Comparison of ENCODE assay signal across 21 cellular contexts in the genomic region with DNA sequence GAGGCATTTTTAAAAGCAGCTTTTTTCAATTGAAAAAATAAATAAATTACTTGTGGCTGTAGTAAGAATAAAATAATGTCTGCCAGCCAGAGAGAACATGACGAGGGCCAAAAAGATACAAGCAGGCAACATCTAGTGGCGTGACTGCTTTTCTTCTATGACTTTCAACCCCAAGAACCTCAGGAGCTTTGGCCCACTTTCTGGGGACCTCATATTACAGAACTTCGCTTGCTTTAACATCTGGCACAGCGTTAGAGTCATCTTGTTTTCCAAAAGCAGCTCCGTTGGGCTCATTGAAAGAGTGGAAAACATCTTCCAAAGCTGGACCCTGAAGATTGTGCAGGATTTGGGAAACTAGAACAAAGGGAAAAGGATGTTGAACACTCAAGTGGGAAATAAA.
DNase-seq lines count a peak whose midpoint lies in the region; ATAC-seq and TF ChIP-seq lines count a peak whose summit lies in the region.
"Had no signal": no experiment of that assay in that cellular context is flagged by ENCODE, and none has a peak within 500 bp of the region (broad histone marks: within the 10 kb centered on the region; RNA-seq: fewer than 3 reads in every experiment).

No MANE protein-coding gene starts in this region.

- peaks cover 0 to 2% (median 0%) of the 10 kb centered on the region in 7 donors for H3K9me3 Mint-ChIP-seq in CD4-positive, CD25-positive, alpha-beta regulatory T cell
- H3K9me3 Mint-ChIP-seq in endothelial cell (ENCODE audit: unreplicated experiment), result no peaks in the 10 kb centered on the region
- H3K9me3 Mint-ChIP-seq: HFFc6 had no signal

- H3K4me3 ChIP-seq in heart left ventricle, result no peak overlapping the region
- no peak overlapping the region for H3K4me3 ChIP-seq in CD4-positive, CD25-positive, alpha-beta regulatory T cell (ENCODE audit: low read depth, low read length)
- H3K4me3 ChIP-seq: A549; BLaER1 treated with 17β-estradiol and CSF1 and Interleukin-3, amounts not matched to agents 10 nM and 100 nM; HAP-1 had no signal

- DNase-seq in Right ventricle myocardium superior (no peak), heart left ventricle (no peak), endothelial cell (ENCODE audit: low spot score) (no peak), Kasumi-1 (lab: John Stamatoyannopoulos, UW) (no peak), NCI-H1930 (lab: John Stamatoyannopoulos, UW) (no peak)
- no peak for DNase-seq in CD4-positive, CD25-positive, alpha-beta regulatory T cell
- DNase-seq: 8988T; ACHN; AML-193; BE2C; Calu3; CD4-positive, alpha-beta memory T cell; COR-L47; DMS153; DND-41; GOT3; HFFc6 had no signal

- peaks cover 0 to 11% (median 0%) of the 10 kb centered on the region in 12 donors for H3K4me1 ChIP-seq in heart left ventricle
- no peaks in the 10 kb centered on the region for H3K4me1 ChIP-seq in CD4-positive, CD25-positive, alpha-beta regulatory T cell (ENCODE audit: control insufficient read depth, insufficient read depth, low read length, poor library complexity, severe bottlenecking)
- H3K4me1 ChIP-seq: A549, BE2C, HAP-1 had no signal

- H3K27me3 Mint-ChIP-seq in CD4-positive, CD25-positive, alpha-beta regulatory T cell, result peaks cover under 1% of the 10 kb centered on the region
- H3K27me3 Mint-ChIP-seq in endothelial cell (ENCODE audit: unreplicated experiment), result peaks cover 2% of the 10 kb centered on the region
- H3K27me3 Mint-ChIP-seq: CD4-positive, alpha-beta memory T cell had no signal

- peaks cover 7 to 13% (median 10%) of the 10 kb centered on the region in 4 donors for H3K4me1 Mint-ChIP-seq in CD4-positive, CD25-positive, alpha-beta regulatory T cell
- peaks cover 17% of the 10 kb centered on the region for H3K4me1 Mint-ChIP-seq in endothelial cell (ENCODE audit: unreplicated experiment)

- peak overlapping the region in 2 of 3 donors; percentile 2 to 44 for H3K27ac Mint-ChIP-seq in CD4-positive, CD25-positive, alpha-beta regulatory T cell
- H3K27ac Mint-ChIP-seq in endothelial cell (ENCODE audit: unreplicated experiment), result peak overlapping the region; percentile 70
- H3K27ac Mint-ChIP-seq: CD14-positive monocyte, HFFc6 had no signal

- H3K27me3 ChIP-seq in heart left ventricle, result no peaks in the 10 kb centered on the region
- no peaks in the 10 kb centered on the region for H3K27me3 ChIP-seq in CD4-positive, CD25-positive, alpha-beta regulatory T cell (ENCODE audit: control insufficient read depth, insufficient read depth, low read length)
- H3K27me3 ChIP-seq: BE2C; BLaER1 treated with 17β-estradiol and CSF1 and Interleukin-3, amounts not matched to agents 10 nM and 100 nM had no signal

- H3K4me3 Mint-ChIP-seq in CD4-positive, CD25-positive, alpha-beta regulatory T cell, result no peak overlapping the region
- no peak overlapping the region for H3K4me3 Mint-ChIP-seq in endothelial cell (ENCODE audit: unreplicated experiment)
- H3K4me3 Mint-ChIP-seq: CD14-positive monocyte; CD4-positive, alpha-beta memory T cell; HFFc6 had no signal

- no peak for TF ChIP-seq POLR2A in heart left ventricle (IDR thresholded peaks at IDR 0.05)

- ATAC-seq in Right ventricle myocardium superior (ENCODE audit: poor library complexity), result peak; percentile 52
- ATAC-seq in heart left ventricle, result no peak
- ATAC-seq in CD4-positive, CD25-positive, alpha-beta regulatory T cell (ENCODE audit: low read depth in 2 of 2), result no peak
- ATAC-seq: A549 had no signal

- H3K27ac ChIP-seq in heart left ventricle, result no peak overlapping the region
- H3K27ac ChIP-seq in CD4-positive, CD25-positive, alpha-beta regulatory T cell (ENCODE audit: insufficient read depth, low read length, poor library complexity, severe bottlenecking), result no peak overlapping the region
- H3K27ac ChIP-seq: A549 had no signal

- H3K9me3 ChIP-seq in heart left ventricle, result no peaks in the 10 kb centered on the region
- H3K9me3 ChIP-seq in CD4-positive, CD25-positive, alpha-beta regulatory T cell (ENCODE audit: control insufficient read depth in 2 of 2, low read length in 2 of 2), result no peaks in the 10 kb centered on the region
- H3K9me3 ChIP-seq: A549; BE2C; BLaER1 treated with 17β-estradiol and CSF1 and Interleukin-3, amounts not matched to agents 10 nM and 100 nM; HAP-1 had no signal

- 87 to 91% (median 89%) methylated on average over 5 of the region's 5 CpGs for WGBS in heart left ventricle, 4 donors

- TF ChIP-seq CTCF in heart left ventricle (IDR thresholded peaks at IDR 0.05), result no peak
- TF ChIP-seq CTCF in endothelial cell (IDR thresholded peaks at IDR 0.05; ENCODE audit: unreplicated experiment), result no peak

- no peaks in the 10 kb centered on the region for H3K36me3 ChIP-seq in heart left ventricle
- no peaks in the 10 kb centered on the region for H3K36me3 ChIP-seq in CD4-positive, CD25-positive, alpha-beta regulatory T cell (ENCODE audit: control insufficient read depth, insufficient read depth, low read length)
- H3K36me3 ChIP-seq: BE2C; BLaER1 treated with 17β-estradiol and CSF1 and Interleukin-3, amounts not matched to agents 10 nM and 100 nM; HAP-1 had no signal

- H3K36me3 Mint-ChIP-seq in CD4-positive, CD25-positive, alpha-beta regulatory T cell, result peaks cover 8% of the 10 kb centered on the region
- no peaks in the 10 kb centered on the region for H3K36me3 Mint-ChIP-seq in endothelial cell (ENCODE audit: low read depth, unreplicated experiment)
- H3K36me3 Mint-ChIP-seq: CD14-positive monocyte; CD4-positive, alpha-beta memory T cell had no signal

- intact Hi-C loops in Right ventricle myocardium superior (cut with DNase I) (no loop called here), heart left ventricle (cut with DNase I) (no loop called here)
